In the genomic region with DNA sequence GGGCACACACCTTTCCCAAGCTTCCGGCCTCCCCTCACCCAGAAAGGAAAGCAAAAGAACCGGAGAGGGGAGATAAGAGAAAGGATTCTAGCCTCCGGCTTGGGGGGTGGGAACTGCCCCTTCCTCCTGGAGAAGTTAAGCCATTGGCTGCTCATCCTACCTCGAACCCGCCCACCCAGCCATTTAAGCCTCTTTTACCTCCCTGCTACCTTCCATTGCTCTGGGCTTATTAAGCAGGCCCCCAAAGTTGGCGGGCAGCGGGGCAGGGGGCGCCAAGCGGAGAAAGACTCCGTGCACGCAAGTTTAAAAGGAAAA, we compare ENCODE assay signal across 8 cellular contexts. TPM values are rescaled to one million over a fixed set of nuclear protein-coding genes. Genes with fewer than 3 reads are reported as not detected.
DNase-seq lines count a peak whose midpoint lies in the region; ATAC-seq and TF ChIP-seq lines count a peak whose summit lies in the region.

No MANE protein-coding gene starts in this region.

- DNase-seq in ELF-1 (ENCODE audit: low read depth, low spot score) (peak; percentile 98), NCI-H1105 treated with DMSO at 0.1 percent for 48 hours (lab: John Stamatoyannopoulos, UW) (peak; percentile 90), SK-MEL-5 (ENCODE audit: low read depth, low spot score) (peak; percentile 87), astrocyte of the cerebellum (ENCODE audit: low read depth) (peak; percentile 83), hepatic stellate cell (ENCODE audit: low spot score) (peak; percentile 90), posterior vena cava (ENCODE audit: low spot score) (peak; percentile 89)

- intact Hi-C loops in posterior vena cava (cut with DNase I): loop anchor here (5.0 to 10.0 kb wide), 6 partner anchors 101 to 487 kb away; a partner anchor contains a TSS

- ATAC-seq in GM19452 (IDR thresholded peaks at IDR 0.05; ENCODE audit: unreplicated experiment) (no peak), GM18498 (IDR thresholded peaks at IDR 0.05; ENCODE audit: unreplicated experiment) (no peak)

- in situ Hi-C loops in SK-MEL-5 (cut with HindIII; ENCODE audit: low pct_unique_long_range_greater_than_20kb, low sequenced_read_pairs) (no loop called here), astrocyte of the cerebellum (cut with HindIII; ENCODE audit: low sequenced_read_pairs) (loop anchor here (5.0 kb wide), 2 partner anchors 39 to 86 kb away; no protein-coding TSS in a partner anchor)

- peak overlapping the region; percentile 83 for H3K4me3 ChIP-seq in astrocyte of the cerebellum (ENCODE audit: low read depth, low read length)

- no peak for TF ChIP-seq CTCF in astrocyte of the cerebellum (IDR thresholded peaks at IDR 0.05; ENCODE audit: low read depth, low read length, missing control alignments)

RNA-seq across cellular contexts. Expression of a gene that starts 2.3 kb away (rescaled TPM):
- total RNA-seq in SK-MEL-5 (2014; rRNA removed; shearing (Covaris generic)): 2.4 and 2.9 TPM in 2 replicates
- polyA plus RNA-seq in SK-MEL-5 (2015; cell fraction: cytosol; rRNA removed): 3.6 and 4.9 TPM in 2 replicates
- polyA plus RNA-seq in SK-MEL-5 (2015; cell fraction: nucleus; rRNA removed): 0.81 and 1.3 TPM in 2 replicates
- 1 to 10 TPM; 6.3 to 6.5 TPM for total RNA-seq in posterior vena cava
